ENCODE assay signal across 8 cellular contexts in the genomic region with DNA sequence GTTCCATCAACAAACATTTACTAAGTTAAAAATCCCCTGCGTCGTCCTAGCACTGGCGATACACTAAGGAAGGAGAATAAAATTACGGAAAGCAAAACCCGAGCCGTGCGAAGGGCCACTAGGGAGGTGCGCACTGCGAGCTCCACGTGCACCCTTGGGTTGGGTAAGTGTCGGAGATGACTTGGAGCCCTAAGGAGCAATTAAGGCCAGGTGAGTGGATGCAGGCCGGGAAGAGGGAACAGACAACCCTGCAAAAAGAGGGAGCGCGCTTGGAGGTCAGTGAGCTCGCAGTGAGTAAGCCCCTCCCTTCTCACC. TPM values are rescaled to one million over a fixed set of nuclear protein-coding genes. Genes with fewer than 3 reads are reported as not detected.
DNase-seq lines count a peak whose midpoint lies in the region; ATAC-seq and TF ChIP-seq lines count a peak whose summit lies in the region.

No MANE protein-coding gene starts in this region.

- H3K36me3 ChIP-seq in liver (ENCODE audit: control insufficient read depth in 4 of 4, insufficient read depth in 3 of 4, low read depth in 1 of 4, low read length in 3 of 4) (peaks cover 3 to 7% (median 5%) of the 10 kb centered on the region in 4 donors), upper lobe of right lung (peaks cover 28% of the 10 kb centered on the region)

- H3K4me1 ChIP-seq in liver (ENCODE audit: control insufficient read depth in 4 of 4, insufficient read depth in 4 of 4, low read length in 3 of 4), result peaks cover 1 to 17% (median 14%) of the 10 kb centered on the region in 4 donors
- H3K4me1 ChIP-seq in upper lobe of right lung, result peaks cover 12% of the 10 kb centered on the region

- in situ Hi-C loops in ACHN (cut with HindIII; ENCODE audit: low pct_ligation_motif_present, low pct_unique_long_range_greater_than_20kb, low sequenced_read_pairs), result no loop called here

- intact Hi-C loops in upper lobe of right lung (cut with DNase I), result no loop called here

- no peak for TF ChIP-seq CTCF in liver (IDR thresholded peaks at IDR 0.05; ENCODE audit: low read depth, low read length, missing input control)
- no peak for TF ChIP-seq CTCF in upper lobe of right lung (IDR thresholded peaks at IDR 0.05)

- H3K27ac ChIP-seq in liver (ENCODE audit: low read depth in 1 of 2, low read length in 2 of 2), result peak overlapping the region; percentile 81 to 91
- H3K27ac ChIP-seq in upper lobe of right lung, result peak overlapping the region; percentile 92

- H3K4me3 Mint-ChIP-seq in activated naive CD8-positive, alpha-beta T cell treated with anti-CD3 and anti-CD28 coated beads, Interleukin-2, amount 10 ng/mL, durations not matched to agents 7 days and 5 days, result peak overlapping the region; percentile 97

- POLR2A ChIA-PET in activated naive CD8-positive, alpha-beta T cell treated with anti-CD3 and anti-CD28 coated beads, Interleukin-2, amount 10 ng/mL, durations not matched to agents 7 days and 5 days (lab: Charles Lee), result interaction anchor here (0.9 to 4.4 kb wide), 3 partner anchors 10 to 767 kb away, joined by 3 to 51 read pairs (median 5); a partner anchor contains a TSS

- peak; percentile 4 for ATAC-seq in GM18519 (IDR thresholded peaks at IDR 0.05; ENCODE audit: low FRiP score, unreplicated experiment)
- peak; percentile 17 for ATAC-seq in HG03025 (IDR thresholded peaks at IDR 0.05; ENCODE audit: low FRiP score, unreplicated experiment)
- peak; percentile 21 for ATAC-seq in activated naive CD8-positive, alpha-beta T cell treated with anti-CD3 and anti-CD28 coated beads, Interleukin-2, amount 10 ng/mL, durations not matched to agents 7 days and 5 days (ENCODE audit: low read depth)
- peak; percentile 43 for ATAC-seq in upper lobe of right lung

- H3K9ac ChIP-seq in liver (ENCODE audit: low read depth in 1 of 2, low read length in 2 of 2), result peak overlapping the region; percentile 84 to 90

- H3K4me1 Mint-ChIP-seq in activated naive CD8-positive, alpha-beta T cell treated with anti-CD3 and anti-CD28 coated beads, Interleukin-2, amount 10 ng/mL, durations not matched to agents 7 days and 5 days, result peaks cover 25% of the 10 kb centered on the region

- no peak for TF ChIP-seq RAD21 in liver (IDR thresholded peaks at IDR 0.05)

- H3K27me3 ChIP-seq in liver (ENCODE audit: control insufficient read depth in 4 of 4, insufficient read depth in 4 of 4, low read length in 3 of 4), result no peaks in the 10 kb centered on the region
- H3K27me3 ChIP-seq in upper lobe of right lung, result no peaks in the 10 kb centered on the region

- DNase-seq in activated naive CD8-positive, alpha-beta T cell treated with anti-CD3 and anti-CD28 coated beads, Interleukin-2, amount 10 ng/mL, durations not matched to agents 7 days and 5 days, result no peak
- DNase-seq in upper lobe of right lung (no peak), NCI-H748 (lab: John Stamatoyannopoulos, UW; ENCODE audit: unreplicated experiment) (no peak), DMS53 (lab: John Stamatoyannopoulos, UW) (no peak), ACHN (no peak)

- no peaks in the 10 kb centered on the region for H3K27me3 Mint-ChIP-seq in activated naive CD8-positive, alpha-beta T cell treated with anti-CD3 and anti-CD28 coated beads, Interleukin-2, amount 10 ng/mL, durations not matched to agents 7 days and 5 days

- H3K4me3 ChIP-seq in liver (ENCODE audit: low read depth in 1 of 3, low read length in 3 of 3) (peak overlapping the region; percentile 84 to 98 (median 85)), upper lobe of right lung (peak overlapping the region; percentile 95)

- peak overlapping the region; percentile 98 for H3K27ac Mint-ChIP-seq in activated naive CD8-positive, alpha-beta T cell treated with anti-CD3 and anti-CD28 coated beads, Interleukin-2, amount 10 ng/mL, durations not matched to agents 7 days and 5 days

- peaks cover 9% of the 10 kb centered on the region for H3K36me3 Mint-ChIP-seq in activated naive CD8-positive, alpha-beta T cell treated with anti-CD3 and anti-CD28 coated beads, Interleukin-2, amount 10 ng/mL, durations not matched to agents 7 days and 5 days

- no peaks in the 10 kb centered on the region for H3K9me3 Mint-ChIP-seq in activated naive CD8-positive, alpha-beta T cell treated with anti-CD3 and anti-CD28 coated beads, Interleukin-2, amount 10 ng/mL, durations not matched to agents 7 days and 5 days

- WGBS in liver, result under 1% methylated on average over 15 of the region's 15 CpGs

- H3K9me3 ChIP-seq in liver (ENCODE audit: control insufficient read depth in 4 of 4, low read length in 3 of 4) (no peaks in the 10 kb centered on the region), upper lobe of right lung (no peaks in the 10 kb centered on the region)

TF ChIP-seq in liver, 16 proteins besides CTCF, POLR2A, EP300 and RAD21:
- TF ChIP-seq FOXA2 (IDR thresholded peaks at IDR 0.05) (no peak), RXRA (IDR thresholded peaks at IDR 0.05) (peak in 1 of 2 donors; percentile 33)
- TF ChIP-seq, protein P1, sequence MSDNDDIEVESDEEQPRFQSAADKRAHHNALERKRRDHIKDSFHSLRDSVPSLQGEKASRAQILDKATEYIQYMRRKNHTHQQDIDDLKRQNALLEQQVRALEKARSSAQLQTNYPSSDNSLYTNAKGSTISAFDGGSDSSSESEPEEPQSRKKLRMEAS (IDR thresholded peaks at IDR 0.05), result peak; percentile 67
- TF ChIP-seq, protein P2, sequence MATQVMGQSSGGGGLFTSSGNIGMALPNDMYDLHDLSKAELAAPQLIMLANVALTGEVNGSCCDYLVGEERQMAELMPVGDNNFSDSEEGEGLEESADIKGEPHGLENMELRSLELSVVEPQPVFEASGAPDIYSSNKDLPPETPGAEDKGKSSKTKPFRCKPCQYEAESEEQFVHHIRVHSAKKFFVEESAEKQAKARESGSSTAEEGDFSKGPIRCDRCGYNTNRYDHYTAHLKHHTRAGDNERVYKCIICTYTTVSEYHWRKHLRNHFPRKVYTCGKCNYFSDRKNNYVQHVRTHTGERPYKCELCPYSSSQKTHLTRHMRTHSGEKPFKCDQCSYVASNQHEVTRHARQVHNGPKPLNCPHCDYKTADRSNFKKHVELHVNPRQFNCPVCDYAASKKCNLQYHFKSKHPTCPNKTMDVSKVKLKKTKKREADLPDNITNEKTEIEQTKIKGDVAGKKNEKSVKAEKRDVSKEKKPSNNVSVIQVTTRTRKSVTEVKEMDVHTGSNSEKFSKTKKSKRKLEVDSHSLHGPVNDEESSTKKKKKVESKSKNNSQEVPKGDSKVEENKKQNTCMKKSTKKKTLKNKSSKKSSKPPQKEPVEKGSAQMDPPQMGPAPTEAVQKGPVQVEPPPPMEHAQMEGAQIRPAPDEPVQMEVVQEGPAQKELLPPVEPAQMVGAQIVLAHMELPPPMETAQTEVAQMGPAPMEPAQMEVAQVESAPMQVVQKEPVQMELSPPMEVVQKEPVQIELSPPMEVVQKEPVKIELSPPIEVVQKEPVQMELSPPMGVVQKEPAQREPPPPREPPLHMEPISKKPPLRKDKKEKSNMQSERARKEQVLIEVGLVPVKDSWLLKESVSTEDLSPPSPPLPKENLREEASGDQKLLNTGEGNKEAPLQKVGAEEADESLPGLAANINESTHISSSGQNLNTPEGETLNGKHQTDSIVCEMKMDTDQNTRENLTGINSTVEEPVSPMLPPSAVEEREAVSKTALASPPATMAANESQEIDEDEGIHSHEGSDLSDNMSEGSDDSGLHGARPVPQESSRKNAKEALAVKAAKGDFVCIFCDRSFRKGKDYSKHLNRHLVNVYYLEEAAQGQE (IDR thresholded peaks at IDR 0.05), result no peak

RNA-seq across cellular contexts. Expression of a gene that starts 0.7 kb away (rescaled TPM):
- total RNA-seq in activated naive CD8-positive, alpha-beta T cell treated with anti-CD3 and anti-CD28 coated beads, Interleukin-2, amount 10 ng/mL, durations not matched to agents 7 days and 5 days, result 10 to 100 TPM; 27.2 to 28.5 TPM
- 10 to 100 TPM in 1 of 2 donors, 1 to 10 TPM in 1; 9.2 to 12.9 TPM for total RNA-seq in liver
- 1 to 10 TPM; 4.6 to 9.3 TPM for polyA plus RNA-seq in liver
- total RNA-seq in upper lobe of right lung, result 18.4 TPM

RNA-seq across cellular contexts. Expression of a gene that starts 14.5 kb away (rescaled TPM):
- 10 to 100 TPM; 27.1 to 30.5 TPM for total RNA-seq in activated naive CD8-positive, alpha-beta T cell treated with anti-CD3 and anti-CD28 coated beads, Interleukin-2, amount 10 ng/mL, durations not matched to agents 7 days and 5 days
- total RNA-seq in liver, result 10 to 100 TPM; 18.5 to 31.3 TPM
- 10 to 100 TPM; 15.8 to 25.3 TPM for polyA plus RNA-seq in liver
- total RNA-seq in upper lobe of right lung, result 38.5 TPM

RNA-seq across cellular contexts. Expression of a gene that starts 46.8 kb away (rescaled TPM):
- total RNA-seq in activated naive CD8-positive, alpha-beta T cell treated with anti-CD3 and anti-CD28 coated beads, Interleukin-2, amount 10 ng/mL, durations not matched to agents 7 days and 5 days, result under 1 TPM; 0.20 to 0.55 TPM
- total RNA-seq in liver (under 1 TPM in 1 of 2 donors, not detected in 1; 0.19 TPM), upper lobe of right lung (not detected)
- polyA plus RNA-seq in liver, result under 1 TPM in 1 of 2 donors, not detected in 1; 0.03 TPM
